In genomic region chr3:18351069-18351628, GRCh38 we compare ENCODE assay signal across 17 cellular contexts.
DNase-seq lines count a peak whose midpoint lies in the region; ATAC-seq lines count a peak whose summit lies in the region.
"Had no signal": no experiment of that assay in that cellular context is flagged by ENCODE, and none has a peak within 500 bp of the region (broad histone marks: within the 10 kb centered on the region; RNA-seq: fewer than 3 reads in every experiment).

No MANE protein-coding gene starts in this region.

- peaks cover 81% of the 10 kb centered on the region for H3K36me3 Mint-ChIP-seq in activated CD4-positive, alpha-beta T cell treated with anti-CD3 and anti-CD28 coated beads, Interleukin-2, amount 10 ng/mL, durations not matched to agents 24 days and 14 days (ENCODE audit: low read depth)
- peaks cover 69% of the 10 kb centered on the region for H3K36me3 Mint-ChIP-seq in activated naive CD8-positive, alpha-beta T cell treated with anti-CD3 and anti-CD28 coated beads, Interleukin-2, amount 50 U/mL, for 24 hours (ENCODE audit: low read depth)

- H2BK12ac ChIP-seq in neuronal stem cell (ENCODE audit: low read length) = no peak overlapping the region

- H2BK15ac ChIP-seq in neuronal stem cell (ENCODE audit: low read length) = no peak overlapping the region

- H3K9ac ChIP-seq in neuronal stem cell (ENCODE audit: low read depth, low read length, poor library complexity) = no peak overlapping the region
- H3K9ac ChIP-seq: GM23248 had no signal

- peak overlapping the region in 1 of 2 donors; percentile 9 for H3K4me3 ChIP-seq in neuronal stem cell (ENCODE audit: low read length in 2 of 2)
- H3K4me3 ChIP-seq in effector memory CD4-positive, alpha-beta T cell (ENCODE audit: insufficient read depth, low read depth, low read length, poor library complexity, severe bottlenecking) = no peak overlapping the region
- H3K4me3 ChIP-seq: breast epithelium, gastrocnemius medialis, GM23248, left lung, sigmoid colon, upper lobe of right lung had no signal

- no peak overlapping the region for H3K23ac ChIP-seq in neuronal stem cell (ENCODE audit: low read depth, low read length, poor library complexity)

- no peak overlapping the region for H2AK5ac ChIP-seq in neuronal stem cell (ENCODE audit: low read depth, low read length)

- WGBS in neuronal stem cell (ENCODE audit: extremely low coverage in 2 of 2, insufficient read length in 2 of 2, insufficient replicate concordance in 1 of 2), 2 donors = no CpG with 5 or more reads among the region's 5 CpGs

- H2BK120ac ChIP-seq in neuronal stem cell (ENCODE audit: low read depth, low read length) = no peak overlapping the region

- H3K4ac ChIP-seq in neuronal stem cell (ENCODE audit: low read length) = no peak overlapping the region

- no peaks in the 10 kb centered on the region for H3K27me3 Mint-ChIP-seq in activated CD4-positive, alpha-beta T cell treated with anti-CD3 and anti-CD28 coated beads, Interleukin-2, amount 10 ng/mL, durations not matched to agents 24 days and 14 days
- H3K27me3 Mint-ChIP-seq in activated naive CD8-positive, alpha-beta T cell treated with anti-CD3 and anti-CD28 coated beads, Interleukin-2, amount 50 U/mL, for 24 hours = no peaks in the 10 kb centered on the region

- H3K9me3 ChIP-seq in neuronal stem cell (replicated peaks in 1 of 2; ENCODE audit: control insufficient read depth in 2 of 2, insufficient read depth in 1 of 2, low read depth in 1 of 2, low read length in 2 of 2) = no peaks in the 10 kb centered on the region
- no peaks in the 10 kb centered on the region for H3K9me3 ChIP-seq in effector memory CD4-positive, alpha-beta T cell (ENCODE audit: control insufficient read depth, low read length)
- H3K9me3 ChIP-seq: breast epithelium, gastrocnemius medialis, left lung, sigmoid colon, upper lobe of right lung had no signal

- peak; percentile 55 for ATAC-seq in activated naive CD8-positive, alpha-beta T cell treated with anti-CD3 and anti-CD28 coated beads, Interleukin-2, amount 50 U/mL, for 24 hours
- no peak for ATAC-seq in HG03378 (IDR thresholded peaks at IDR 0.05; ENCODE audit: unreplicated experiment)
- ATAC-seq: gastrocnemius medialis had no signal

- no peak for DNase-seq in activated CD4-positive, alpha-beta T cell treated with anti-CD3 and anti-CD28 coated beads, Interleukin-2, amount 10 ng/mL, durations not matched to agents 24 days and 14 days
- DNase-seq in activated CD4-positive, alpha-beta T cell treated with anti-CD3 and anti-CD28 coated beads for 4 hours = no peak
- DNase-seq in NCI-H1092 treated with DMSO at 0.1 percent for 48 hours (lab: John Stamatoyannopoulos, UW) (peak; percentile 61), neuronal stem cell (ENCODE audit: low spot score) (no peak), DMS 273 treated with DMSO at 0.1 percent for 48 hours (lab: John Stamatoyannopoulos, UW) (no peak)
- DNase-seq in activated naive CD8-positive, alpha-beta T cell treated with anti-CD3 and anti-CD28 coated beads, Interleukin-2, amount 50 U/mL, for 24 hours = no peak
- no peak for DNase-seq in effector memory CD4-positive, alpha-beta T cell
- DNase-seq: gastrocnemius medialis, GM23248, NCI-H1694 treated with DMSO at 0.1 percent for 48 hours, sigmoid colon, T-helper 1 cell, upper lobe of right lung, WERI-Rb-1 had no signal

- H3K4me3 Mint-ChIP-seq in activated CD4-positive, alpha-beta T cell treated with anti-CD3 and anti-CD28 coated beads, Interleukin-2, amount 10 ng/mL, durations not matched to agents 24 days and 14 days = no peak overlapping the region
- no peak overlapping the region for H3K4me3 Mint-ChIP-seq in activated naive CD8-positive, alpha-beta T cell treated with anti-CD3 and anti-CD28 coated beads, Interleukin-2, amount 50 U/mL, for 24 hours

- H3K4me1 Mint-ChIP-seq in activated CD4-positive, alpha-beta T cell treated with anti-CD3 and anti-CD28 coated beads, Interleukin-2, amount 10 ng/mL, durations not matched to agents 24 days and 14 days = peaks cover 21% of the 10 kb centered on the region
- H3K4me1 Mint-ChIP-seq in activated naive CD8-positive, alpha-beta T cell treated with anti-CD3 and anti-CD28 coated beads, Interleukin-2, amount 50 U/mL, for 24 hours = peaks cover 29% of the 10 kb centered on the region

- H3K14ac ChIP-seq in neuronal stem cell (ENCODE audit: low read length) = no peak overlapping the region

- H4K8ac ChIP-seq in neuronal stem cell (ENCODE audit: low read depth, low read length) = no peak overlapping the region

- H2AFZ ChIP-seq in neuronal stem cell (ENCODE audit: low read length) = no peak overlapping the region
- H2AFZ ChIP-seq: GM23248 had no signal

- no peak overlapping the region for H3K27ac ChIP-seq in neuronal stem cell (replicated peaks; ENCODE audit: low read length)
- H3K27ac ChIP-seq in effector memory CD4-positive, alpha-beta T cell (ENCODE audit: insufficient read depth, low read length, poor library complexity, severe bottlenecking) = no peak overlapping the region
- H3K27ac ChIP-seq: breast epithelium, gastrocnemius medialis, GM23248, left lung, sigmoid colon, upper lobe of right lung, WERI-Rb-1 had no signal

- peaks cover 2 to 4% of the 10 kb centered on the region in 2 donors for H3K36me3 ChIP-seq in neuronal stem cell (replicated peaks in 1 of 2; ENCODE audit: control insufficient read depth in 2 of 2, insufficient read depth in 2 of 2, low read length in 2 of 2)
- H3K36me3 ChIP-seq in effector memory CD4-positive, alpha-beta T cell (ENCODE audit: control insufficient read depth, insufficient read depth, low read length) = peaks cover 32% of the 10 kb centered on the region
- H3K36me3 ChIP-seq: breast epithelium, WERI-Rb-1 had no signal

- H3K79me1 ChIP-seq in neuronal stem cell (ENCODE audit: low read depth, low read length) = no peaks in the 10 kb centered on the region

- H3K4me2 ChIP-seq in neuronal stem cell (ENCODE audit: insufficient read depth, low read length, poor library complexity, severe bottlenecking) = no peak overlapping the region

- H4K91ac ChIP-seq in neuronal stem cell (ENCODE audit: low read depth, low read length, poor library complexity) = no peak overlapping the region

- intact Hi-C loops in activated CD4-positive, alpha-beta T cell treated with anti-CD3 and anti-CD28 coated beads, Interleukin-2, amount 10 ng/mL, durations not matched to agents 24 days and 14 days (cut with micrococcal nuclease) = no loop called here

- H3K4me1 ChIP-seq in neuronal stem cell (ENCODE audit: control insufficient read depth in 2 of 2, insufficient read depth in 1 of 2, low read depth in 1 of 2, low read length in 2 of 2) = peaks cover 0 to 7% of the 10 kb centered on the region in 2 donors
- no peaks in the 10 kb centered on the region for H3K4me1 ChIP-seq in effector memory CD4-positive, alpha-beta T cell (ENCODE audit: control insufficient read depth, insufficient read depth, low read length, poor library complexity, severe bottlenecking)
- H3K4me1 ChIP-seq: breast epithelium, gastrocnemius medialis, left lung, upper lobe of right lung had no signal

- peak overlapping the region; percentile 51 for H3K27ac Mint-ChIP-seq in activated CD4-positive, alpha-beta T cell treated with anti-CD3 and anti-CD28 coated beads, Interleukin-2, amount 10 ng/mL, durations not matched to agents 24 days and 14 days
- peak overlapping the region; percentile 25 for H3K27ac Mint-ChIP-seq in activated naive CD8-positive, alpha-beta T cell treated with anti-CD3 and anti-CD28 coated beads, Interleukin-2, amount 50 U/mL, for 24 hours

- no peaks in the 10 kb centered on the region for H3K9me3 Mint-ChIP-seq in activated CD4-positive, alpha-beta T cell treated with anti-CD3 and anti-CD28 coated beads, Interleukin-2, amount 10 ng/mL, durations not matched to agents 24 days and 14 days
- no peaks in the 10 kb centered on the region for H3K9me3 Mint-ChIP-seq in activated naive CD8-positive, alpha-beta T cell treated with anti-CD3 and anti-CD28 coated beads, Interleukin-2, amount 50 U/mL, for 24 hours

- no peaks in the 10 kb centered on the region for H3K27me3 ChIP-seq in neuronal stem cell (ENCODE audit: control insufficient read depth in 3 of 3, insufficient read depth in 3 of 3, low read depth in 1 of 3, low read length in 3 of 3)
- H3K27me3 ChIP-seq in effector memory CD4-positive, alpha-beta T cell (replicated peaks; ENCODE audit: control insufficient read depth, insufficient read depth, low read length, poor library complexity, severe bottlenecking) = no peaks in the 10 kb centered on the region
- H3K27me3 ChIP-seq: breast epithelium, gastrocnemius medialis, left lung, sigmoid colon, upper lobe of right lung had no signal

- peak overlapping the region; percentile 35 for H3K18ac ChIP-seq in neuronal stem cell (ENCODE audit: low read length)

- H2BK5ac ChIP-seq in neuronal stem cell (ENCODE audit: low read length) = no peak overlapping the region
